Comparison of ENCODE assay signal across 1 cellular context in the genomic region with DNA sequence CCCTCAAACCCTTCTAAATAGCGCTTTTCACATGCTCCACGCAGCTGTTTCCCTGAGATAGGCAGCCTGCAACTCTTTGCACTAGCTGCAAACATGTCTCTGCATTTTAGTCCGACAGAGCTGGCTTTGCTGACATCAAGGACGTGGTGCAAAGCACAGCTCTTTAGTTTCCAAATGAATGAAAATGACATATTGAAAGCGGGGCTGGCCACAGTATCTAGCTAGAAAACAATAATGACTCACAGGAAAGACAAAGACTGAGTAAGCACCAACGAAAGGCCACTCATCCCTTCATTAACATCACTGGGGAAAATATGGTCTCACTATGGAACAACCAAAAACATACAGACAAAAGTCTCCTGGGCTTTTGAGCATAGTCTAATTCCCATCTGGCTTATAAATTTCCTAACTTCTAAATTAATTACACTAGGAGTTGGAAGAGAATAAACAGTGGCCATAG.
TF ChIP-seq lines count a peak whose summit lies in the region.

No MANE protein-coding gene starts in this region.

TF ChIP-seq in IMR-90, 13 proteins besides CTCF, POLR2A, EP300 and RAD21 (continued from another document):
- TF ChIP-seq MXI1 (IDR thresholded peaks at IDR 0.05; ENCODE audit: borderline replicate concordance, low read depth, low read length) (no peak), USF2 (IDR thresholded peaks at IDR 0.05; ENCODE audit: low read depth, low read length) (no peak)
